In genomic region chr3:135965129-135965505, GRCh38 we compare ENCODE assay signal across 8 cellular contexts. TPM values are rescaled to one million over a fixed set of nuclear protein-coding genes. Genes with fewer than 3 reads are reported as not detected.
DNase-seq lines count a peak whose midpoint lies in the region; ATAC-seq, FAIRE-seq and TF ChIP-seq lines count a peak whose summit lies in the region.

No MANE protein-coding gene starts in this region.

- H3K79me2 ChIP-seq in KMS-11 (ENCODE audit: insufficient read depth, low read depth): no peaks in the 10 kb centered on the region

- 13 to 15% methylated on average over 16 of the region's 16 CpGs for WGBS in ectodermal cell, 2 experiments

- H3K4me3 ChIP-seq in KMS-11 (IDR thresholded peaks at IDR 0.05; ENCODE audit: insufficient read depth, low read depth, low read length) (no peak overlapping the region), ectodermal cell (ENCODE audit: insufficient read depth, low read depth, low read length) (peak overlapping the region; percentile 86)

- H3K36me3 Mint-ChIP-seq in naive B cell: peaks cover 0 to 8% of the 10 kb centered on the region in 2 donors

- H3K27ac ChIP-seq in 22Rv1 (peak overlapping the region; percentile 85), KMS-11 (no peak overlapping the region), ectodermal cell (ENCODE audit: insufficient read depth, low read depth, low read length, poor library complexity, severe bottlenecking) (no peak overlapping the region)

- H2AFZ ChIP-seq in KMS-11 (ENCODE audit: low read depth): peak overlapping the region; percentile 41

- H3K4me1 ChIP-seq in KMS-11 (ENCODE audit: low read depth, poor library complexity, severe bottlenecking) (peaks cover 12% of the 10 kb centered on the region), ectodermal cell (ENCODE audit: control insufficient read depth, insufficient read depth, low read length) (peaks cover 13% of the 10 kb centered on the region)

- no peaks in the 10 kb centered on the region for H3K9me3 ChIP-seq in ectodermal cell (ENCODE audit: control insufficient read depth, low read length)

- 0 out of 2 replicates have a peak overlapping the region, but pooled peaks have one; percentile 11 for H3K4me2 ChIP-seq in KMS-11

- TF ChIP-seq CTCF in 22Rv1 (IDR thresholded peaks at IDR 0.05) (no peak), KMS-11 (conservative IDR thresholded peaks at IDR 0.05; ENCODE audit: low read depth, low read length) (no peak)

- H3K4me1 Mint-ChIP-seq in naive B cell: peaks cover 0 to 8% (median 0%) of the 10 kb centered on the region in 3 donors

- H3K36me3 ChIP-seq in KMS-11 (ENCODE audit: insufficient read depth) (no peaks in the 10 kb centered on the region), ectodermal cell (ENCODE audit: control insufficient read depth, insufficient read depth, low read length) (no peaks in the 10 kb centered on the region)

- DNase-seq in naive B cell (no peak), GM19239 (ENCODE audit: insufficient read length, low spot score) (no peak)

- H3K27me3 Mint-ChIP-seq in naive B cell: peaks cover 27 to 40% (median 38%) of the 10 kb centered on the region in 3 donors

- no peaks in the 10 kb centered on the region for H3K27me3 ChIP-seq in KMS-11 (ENCODE audit: insufficient read depth, low read depth)
- no peaks in the 10 kb centered on the region for H3K27me3 ChIP-seq in ectodermal cell (ENCODE audit: control insufficient read depth, insufficient read depth, low read length, poor library complexity, severe bottlenecking)

- ATAC-seq in naive B cell (ENCODE audit: low read depth in 2 of 2): no peak
- ATAC-seq in GM19397 (IDR thresholded peaks at IDR 0.05; ENCODE audit: unreplicated experiment): no peak
- no peak for ATAC-seq in GM18907 (IDR thresholded peaks at IDR 0.05; ENCODE audit: unreplicated experiment)
- ATAC-seq in HG03159 (IDR thresholded peaks at IDR 0.05; ENCODE audit: unreplicated experiment): no peak

- no peak for FAIRE-seq in GM19239 (lab: Jason Lieb, UNC)

- H4K20me1 ChIP-seq in KMS-11 (ENCODE audit: insufficient read depth): no peaks in the 10 kb centered on the region

- H3K9ac ChIP-seq in KMS-11: no peak overlapping the region

- peaks cover 9 to 29% (median 22%) of the 10 kb centered on the region in 7 donors for H3K9me3 Mint-ChIP-seq in naive B cell

- H3K27ac Mint-ChIP-seq in naive B cell: peak overlapping the region in 2 of 6 donors; percentile 20 to 61

- H3K4me3 Mint-ChIP-seq in naive B cell: peak overlapping the region; percentile 72 to 94 (median 85)

RNA-seq across cellular contexts. Expression of gene PPP2R3A, which starts 0.4 kb away (rescaled TPM):
- 23.8 TPM for polyA plus RNA-seq in ectodermal cell (2013, experiment 1 of 4)
- 25.1 TPM for polyA plus RNA-seq in ectodermal cell (2013, experiment 2 of 4)
- polyA plus RNA-seq in ectodermal cell (2013, experiment 3 of 4): 20.1 TPM
- polyA plus RNA-seq in ectodermal cell (2013, experiment 4 of 4): 23.1 TPM
- under 1 TPM; 0.07 to 0.34 (median 0.12) TPM for polyA plus RNA-seq in naive B cell (ENCODE audit: low read depth in 6 of 6)
